24 cellular contexts compared by ENCODE assay signal in genomic region chr1:22587247-22587646, GRCh38. TPM values are rescaled to one million over a fixed set of nuclear protein-coding genes. Genes with fewer than 3 reads are reported as not detected.
"Had no signal": no experiment of that assay in that cellular context is flagged by ENCODE, and none has a peak within 500 bp of the region (broad histone marks: within the 10 kb centered on the region; RNA-seq: fewer than 3 reads in every experiment).

No MANE protein-coding gene starts in this region.

- DNase-seq: IMR-90, Kasumi-1, MV-4-11, NCI-H1048, NCI-H1105, NCI-H1436 treated with DMSO at 0.1 percent for 48 hours, NCI-H1694, NCI-H187 treated with DMSO at 0.1 percent for 48 hours, NCI-H2029 treated with DMSO at 0.1 percent for 48 hours, NCI-H2171, NCI-H226, NCI-H446, NCI-H510A, NCI-H524 treated with DMSO at 0.1 percent for 48 hours, NCI-H69, NCI-H774, SHP77, SK-N-SH, SW 1271 had no signal

- H3K27ac ChIP-seq: KMS-11, RWPE1 had no signal

- H3K4me2 ChIP-seq: KMS-11, SK-N-SH had no signal

- H3K9ac ChIP-seq: KMS-11, SK-N-SH had no signal

- H3K9me3 ChIP-seq: SK-N-SH had no signal

RNA-seq across cellular contexts. Expression of gene EPHA8, which starts 24.0 kb away (rescaled TPM):
- total RNA-seq: HT-29, IMR-90, M059J, SK-MEL-5 had no signal
- polyA plus RNA-seq: IMR-90 had no signal

RNA-seq across cellular contexts. Expression of gene C1QA, which starts 49.2 kb away (rescaled TPM):
- total RNA-seq: HT-29, IMR-90, M059J, SK-MEL-5 had no signal
- polyA plus RNA-seq: IMR-90, SK-N-SH had no signal

RNA-seq across cellular contexts. Expression of gene C1QC, which starts 56.2 kb away (rescaled TPM):
- total RNA-seq: HT-29, IMR-90, M059J, SK-MEL-5 had no signal
- polyA plus RNA-seq: IMR-90, SK-N-SH had no signal
